Comparison of ENCODE assay signal across 8 cellular contexts in the genomic region with DNA sequence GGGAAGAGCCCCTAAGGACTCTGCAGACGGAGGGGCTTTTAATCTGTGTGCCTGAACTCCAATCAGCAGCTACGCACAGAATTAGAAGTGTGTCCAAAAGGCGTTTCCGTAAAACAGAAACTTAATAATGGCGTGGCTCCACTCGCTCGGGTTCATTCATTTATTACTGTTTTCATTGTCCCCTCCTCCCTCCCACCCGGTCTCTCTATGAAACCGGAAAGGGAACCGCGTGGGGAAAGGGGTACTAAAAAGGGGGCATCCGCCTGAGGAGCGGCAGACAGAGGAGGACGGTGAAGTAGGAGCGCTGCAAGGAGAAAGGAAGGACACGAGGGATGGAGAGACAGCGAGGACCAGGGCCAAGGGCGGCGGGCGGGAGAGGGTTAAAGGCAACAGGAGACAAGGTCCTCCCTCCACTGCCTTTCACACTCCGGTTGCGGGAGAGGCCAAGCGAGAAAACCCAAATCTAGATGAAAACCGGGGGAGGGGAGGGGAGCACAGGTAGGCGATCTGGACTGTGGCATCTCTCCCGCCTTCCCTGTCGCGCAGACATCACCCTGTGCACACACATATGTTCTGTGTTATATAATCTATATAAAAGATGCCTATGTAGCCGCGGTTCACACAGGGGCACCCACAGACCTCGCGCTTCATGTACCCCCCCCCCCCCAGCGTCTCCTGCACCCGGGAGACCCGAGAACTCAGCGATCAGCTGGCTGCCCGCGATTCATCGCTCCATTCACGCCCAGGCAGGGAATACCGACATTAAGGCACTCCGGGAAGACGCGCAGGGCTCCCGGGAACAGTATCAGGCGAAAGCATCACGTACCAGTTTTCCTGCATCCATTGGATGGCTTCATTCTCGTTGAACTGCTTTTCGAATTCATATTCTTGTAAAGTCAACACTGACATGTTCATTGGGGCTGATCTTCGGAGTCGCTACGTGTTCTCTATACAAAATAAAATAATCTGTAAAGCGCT. TPM values are rescaled to one million over a fixed set of nuclear protein-coding genes. Genes with fewer than 3 reads are reported as not detected.
DNase-seq lines count a peak whose midpoint lies in the region; ATAC-seq and TF ChIP-seq lines count a peak whose summit lies in the region.

No MANE protein-coding gene starts in this region.

- H3K4me3 Mint-ChIP-seq in stimulated activated memory B cell treated with anti-CD40 and anti-IgM and Interleukin-4, amounts not matched to agents 10 μg/mL and 1 μg/mL and 100 μg/mL, for 72 hours = peak overlapping the region; percentile 91

- no peaks in the 10 kb centered on the region for H3K27me3 Mint-ChIP-seq in stimulated activated memory B cell treated with anti-CD40 and anti-IgM and Interleukin-4, amounts not matched to agents 10 μg/mL and 1 μg/mL and 100 μg/mL, for 72 hours

- peak; percentile 19 for ATAC-seq in HG03064 (IDR thresholded peaks at IDR 0.05; ENCODE audit: low read depth, unreplicated experiment)
- peak; percentile 18 for ATAC-seq in stimulated activated memory B cell treated with anti-CD40 and anti-IgM and Interleukin-4, amounts not matched to agents 10 μg/mL and 1 μg/mL and 100 μg/mL, for 72 hours
- ATAC-seq in GM18520 (IDR thresholded peaks at IDR 0.05; ENCODE audit: unreplicated experiment) = no peak

- H3K9me3 Mint-ChIP-seq in stimulated activated memory B cell treated with anti-CD40 and anti-IgM and Interleukin-4, amounts not matched to agents 10 μg/mL and 1 μg/mL and 100 μg/mL, for 72 hours = no peaks in the 10 kb centered on the region

- H3K4me1 Mint-ChIP-seq in stimulated activated memory B cell treated with anti-CD40 and anti-IgM and Interleukin-4, amounts not matched to agents 10 μg/mL and 1 μg/mL and 100 μg/mL, for 72 hours = peaks cover 40% of the 10 kb centered on the region

- H3K27ac Mint-ChIP-seq in stimulated activated memory B cell treated with anti-CD40 and anti-IgM and Interleukin-4, amounts not matched to agents 10 μg/mL and 1 μg/mL and 100 μg/mL, for 72 hours = peak overlapping the region; percentile 82

- DNase-seq in GM12865 (ENCODE audit: low read depth) (peak; percentile 76), NOMO-1 treated with dmso at 0.1 percent for 144 hours (lab: John Stamatoyannopoulos, UW; ENCODE audit: unreplicated experiment) (peak; percentile 55), activated T-cell treated with anti-CD3 and anti-CD28 coated beads for 48 hours (ENCODE audit: low read depth) (peak; percentile 45), epithelial cell of esophagus (ENCODE audit: low read depth) (peak; percentile 58), mucosa of gallbladder (ENCODE audit: low spot score) (peak; percentile 25)

- H3K36me3 Mint-ChIP-seq in stimulated activated memory B cell treated with anti-CD40 and anti-IgM and Interleukin-4, amounts not matched to agents 10 μg/mL and 1 μg/mL and 100 μg/mL, for 72 hours = no peaks in the 10 kb centered on the region

- peak overlapping the region; percentile 75 for H3K4me3 ChIP-seq in GM12865 (ENCODE audit: low read depth, low read length)
- H3K4me3 ChIP-seq in epithelial cell of esophagus (ENCODE audit: low read length) = peak overlapping the region; percentile 85

- TF ChIP-seq CTCF in GM12865 (IDR thresholded peaks at IDR 0.05; ENCODE audit: insufficient read depth, low read depth, low read length, missing control alignments) (no peak), epithelial cell of esophagus (IDR thresholded peaks at IDR 0.05; ENCODE audit: insufficient read depth, low read depth, low read length, missing control alignments) (no peak)

RNA-seq across cellular contexts. Expression of a gene that starts 0.7 kb away (rescaled TPM):
- total RNA-seq in mucosa of gallbladder = 43.1 TPM

Comparison
In these comparisons a context has a peak if more than half of its experiments do, and no peak if none do; other contexts are left out.
1. DNase-seq: peak in every context shown above with its lines; median percentile 76 in GM12865; 58 in epithelial cell of esophagus; 55 in NOMO-1 treated with dmso at 0.1 percent for 144 hours; 45 in activated T-cell treated with anti-CD3 and anti-CD28 coated beads for 48 hours; 25 in mucosa of gallbladder.